23 cellular contexts compared by ENCODE assay signal in the genomic region with DNA sequence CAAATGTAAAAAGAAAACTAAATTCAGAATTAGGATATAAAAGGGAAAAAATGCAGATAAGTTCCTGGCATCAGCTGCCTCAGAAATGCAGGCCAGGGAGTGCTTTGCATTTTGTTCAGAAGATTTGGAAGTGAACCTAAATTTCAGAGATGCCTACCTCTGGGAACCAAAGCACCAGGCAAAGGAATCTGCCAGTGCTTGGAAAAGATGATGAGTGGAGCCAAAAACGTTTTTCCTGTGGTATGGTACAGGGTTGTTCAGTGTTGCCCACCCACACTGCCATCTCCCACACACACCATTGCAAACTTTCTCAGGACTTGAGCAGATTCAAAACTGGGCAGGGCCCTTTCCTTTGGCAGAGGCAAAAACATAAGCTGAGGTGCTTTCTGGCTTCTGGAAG.
"Had no signal": no experiment of that assay in that cellular context is flagged by ENCODE, and none has a peak within 500 bp of the region (broad histone marks: within the 10 kb centered on the region; RNA-seq: fewer than 3 reads in every experiment).

No MANE protein-coding gene starts in this region.

- H3K4me1 ChIP-seq: colonic mucosa, testis had no signal

- H3K27ac Mint-ChIP-seq: activated CD4-positive, alpha-beta T cell treated with anti-CD3 and anti-CD28 coated beads, Interleukin-2, amount 10 ng/mL, durations not matched to agents 7 days and 5 days; activated CD8-positive, alpha-beta T cell treated with anti-CD3 and anti-CD28 coated beads for 36 hours; activated naive CD4-positive, alpha-beta T cell treated with anti-CD3 and anti-CD28 coated beads, Interleukin-2, amount 50 U/mL, for 72 hours; activated T-helper 1 cell treated with anti-CD3 and anti-CD28 coated beads, Interleukin-12 subunit alpha, Interleukin-12 subunit beta, Interleukin-2, Interleukin-4 antibody, amounts not matched to agents 30 ng/mL and 10 ng/mL and 1 ng/mL, durations not matched to agents 14 hours and 24 hours and 36 hours; memory B cell; nephron progenitor cell; stimulated activated naive B cell treated with anti-CD40 and anti-IgM and Interleukin-4, amounts not matched to agents 10 μg/mL and 1 μg/mL and 100 μg/mL, for 72 hours; type B pancreatic cell had no signal

- ATAC-seq: activated CD8-positive, alpha-beta T cell treated with anti-CD3 and anti-CD28 coated beads for 36 hours; activated naive CD4-positive, alpha-beta T cell treated with anti-CD3 and anti-CD28 coated beads, Interleukin-2, amount 50 U/mL, for 72 hours; mucosa of descending colon; sciatic nerve; stimulated activated naive B cell treated with anti-CD40 and anti-IgM and Interleukin-4, amounts not matched to agents 10 μg/mL and 1 μg/mL and 100 μg/mL, for 72 hours had no signal

- H3K9me3 ChIP-seq: colonic mucosa, esophagus muscularis mucosa, mucosa of descending colon, testis, vagina had no signal

- H3K36me3 ChIP-seq: colonic mucosa, esophagus muscularis mucosa, vagina, WERI-Rb-1 had no signal

- H3K4me3 ChIP-seq: colonic mucosa, esophagus muscularis mucosa, mucosa of descending colon, smooth muscle cell, testis, vagina had no signal

- DNase-seq: activated CD4-positive, alpha-beta T cell treated with anti-CD3 and anti-CD28 coated beads, Interleukin-2, amount 10 ng/mL, durations not matched to agents 7 days and 5 days; activated CD4-positive, CD25-positive, alpha-beta regulatory T cell treated with anti-CD3 and anti-CD28 coated beads, Interleukin-2, amount 50 U/mL, for 72 hours; activated CD8-positive, alpha-beta T cell treated with anti-CD3 and anti-CD28 coated beads for 36 hours; activated gamma-delta T cell; aorta; colonic mucosa; foreskin fibroblast; mucosa of descending colon; nephron progenitor cell; nucleus accumbens; stimulated activated CD4-positive, alpha-beta T cell treated with anti-CD3 and anti-CD28 coated beads, Interleukin-15, amount 100 ng/mL, for 24 hours; stimulated activated CD8-positive, alpha-beta memory T cell treated with anti-CD3 and anti-CD28 coated beads, Interleukin-4, amount 100 ng/mL, for 48 hours; stimulated activated naive B cell treated with anti-CD40 and anti-IgM and Interleukin-4, amounts not matched to agents 10 μg/mL and 1 μg/mL and 100 μg/mL, for 72 hours; testis; WERI-Rb-1 had no signal

- H3K27me3 Mint-ChIP-seq: activated CD4-positive, alpha-beta T cell treated with anti-CD3 and anti-CD28 coated beads, Interleukin-2, amount 10 ng/mL, durations not matched to agents 7 days and 5 days; activated CD8-positive, alpha-beta T cell treated with anti-CD3 and anti-CD28 coated beads for 36 hours; memory B cell; stimulated activated naive B cell treated with anti-CD40 and anti-IgM and Interleukin-4, amounts not matched to agents 10 μg/mL and 1 μg/mL and 100 μg/mL, for 72 hours; type B pancreatic cell had no signal

- H3K4me1 Mint-ChIP-seq: activated CD4-positive, alpha-beta T cell treated with anti-CD3 and anti-CD28 coated beads, Interleukin-2, amount 10 ng/mL, durations not matched to agents 7 days and 5 days; memory B cell; nephron progenitor cell; stimulated activated naive B cell treated with anti-CD40 and anti-IgM and Interleukin-4, amounts not matched to agents 10 μg/mL and 1 μg/mL and 100 μg/mL, for 72 hours had no signal

- H3K36me3 Mint-ChIP-seq: activated naive CD4-positive, alpha-beta T cell treated with anti-CD3 and anti-CD28 coated beads, Interleukin-2, amount 50 U/mL, for 72 hours; memory B cell; stimulated activated naive B cell treated with anti-CD40 and anti-IgM and Interleukin-4, amounts not matched to agents 10 μg/mL and 1 μg/mL and 100 μg/mL, for 72 hours; type B pancreatic cell had no signal

- H3K4me3 Mint-ChIP-seq: activated CD4-positive, alpha-beta T cell treated with anti-CD3 and anti-CD28 coated beads, Interleukin-2, amount 10 ng/mL, durations not matched to agents 7 days and 5 days; activated CD8-positive, alpha-beta T cell treated with anti-CD3 and anti-CD28 coated beads for 36 hours; activated T-helper 1 cell treated with anti-CD3 and anti-CD28 coated beads, Interleukin-12 subunit alpha, Interleukin-12 subunit beta, Interleukin-2, Interleukin-4 antibody, amounts not matched to agents 30 ng/mL and 10 ng/mL and 1 ng/mL, durations not matched to agents 14 hours and 24 hours and 36 hours; memory B cell; nephron progenitor cell; stimulated activated naive B cell treated with anti-CD40 and anti-IgM and Interleukin-4, amounts not matched to agents 10 μg/mL and 1 μg/mL and 100 μg/mL, for 72 hours; type B pancreatic cell had no signal

- H3K27ac ChIP-seq: colonic mucosa, esophagus muscularis mucosa, testis, vagina, WERI-Rb-1 had no signal

- H3K27me3 ChIP-seq: colonic mucosa, esophagus muscularis mucosa, testis, vagina had no signal

- H3K9me3 Mint-ChIP-seq: activated CD4-positive, alpha-beta T cell treated with anti-CD3 and anti-CD28 coated beads, Interleukin-2, amount 10 ng/mL, durations not matched to agents 7 days and 5 days; activated T-helper 1 cell treated with anti-CD3 and anti-CD28 coated beads, Interleukin-12 subunit alpha, Interleukin-12 subunit beta, Interleukin-2, Interleukin-4 antibody, amounts not matched to agents 30 ng/mL and 10 ng/mL and 1 ng/mL, durations not matched to agents 14 hours and 24 hours and 36 hours; memory B cell; nephron progenitor cell; stimulated activated naive B cell treated with anti-CD40 and anti-IgM and Interleukin-4, amounts not matched to agents 10 μg/mL and 1 μg/mL and 100 μg/mL, for 72 hours; type B pancreatic cell had no signal
